2 cellular contexts compared by ENCODE assay signal in the genomic region with DNA sequence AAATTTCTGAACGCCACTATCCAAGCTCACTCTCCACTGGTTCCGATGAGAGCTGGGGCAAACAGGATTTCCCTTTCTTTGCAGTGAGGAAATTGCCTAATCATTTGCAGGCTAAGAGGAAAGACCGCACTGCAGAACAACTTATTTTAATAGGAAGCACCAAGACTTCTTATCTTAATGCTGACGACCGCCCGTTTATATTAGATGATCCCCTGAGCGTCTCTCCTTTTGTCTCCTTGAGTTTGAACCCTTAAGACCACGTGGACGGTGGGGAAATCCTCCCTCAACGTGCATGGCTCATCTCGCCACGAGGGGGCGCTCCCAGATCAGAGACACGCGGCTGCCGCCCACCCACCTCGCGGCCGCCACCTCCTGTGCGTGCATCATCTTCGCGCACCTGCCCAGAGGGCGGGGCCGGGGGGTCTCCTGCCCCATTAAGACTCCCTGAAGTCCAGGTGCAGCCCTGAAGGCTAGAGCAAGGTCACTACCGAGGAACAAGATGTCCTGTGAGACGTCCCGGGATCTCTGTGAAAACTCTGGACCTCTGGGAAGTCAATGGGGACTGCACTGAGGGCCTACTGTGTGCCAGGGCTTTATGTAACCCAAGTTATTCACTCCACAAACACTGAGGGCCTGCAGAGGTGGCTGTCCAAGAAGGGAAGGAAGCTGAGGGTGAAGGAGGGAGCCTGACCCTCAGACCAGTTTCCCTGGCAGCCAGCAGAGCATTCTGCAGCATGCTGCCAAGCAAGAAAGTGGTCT.
TF ChIP-seq lines count a peak whose summit lies in the region.

No MANE protein-coding gene starts in this region.

TF ChIP-seq in HEK293, 187 proteins besides CTCF, POLR2A, EP300 and RAD21 (continued from another document):
- TF ChIP-seq, protein P1, sequence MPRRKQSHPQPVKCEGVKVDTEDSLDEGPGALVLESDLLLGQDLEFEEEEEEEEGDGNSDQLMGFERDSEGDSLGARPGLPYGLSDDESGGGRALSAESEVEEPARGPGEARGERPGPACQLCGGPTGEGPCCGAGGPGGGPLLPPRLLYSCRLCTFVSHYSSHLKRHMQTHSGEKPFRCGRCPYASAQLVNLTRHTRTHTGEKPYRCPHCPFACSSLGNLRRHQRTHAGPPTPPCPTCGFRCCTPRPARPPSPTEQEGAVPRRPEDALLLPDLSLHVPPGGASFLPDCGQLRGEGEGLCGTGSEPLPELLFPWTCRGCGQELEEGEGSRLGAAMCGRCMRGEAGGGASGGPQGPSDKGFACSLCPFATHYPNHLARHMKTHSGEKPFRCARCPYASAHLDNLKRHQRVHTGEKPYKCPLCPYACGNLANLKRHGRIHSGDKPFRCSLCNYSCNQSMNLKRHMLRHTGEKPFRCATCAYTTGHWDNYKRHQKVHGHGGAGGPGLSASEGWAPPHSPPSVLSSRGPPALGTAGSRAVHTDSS (tag by site-specific recombination; IDR thresholded peaks at IDR 0.05) = 0 out of 2 replicates have a peak, but pooled peaks have one; percentile 4
- TF ChIP-seq, protein P2, sequence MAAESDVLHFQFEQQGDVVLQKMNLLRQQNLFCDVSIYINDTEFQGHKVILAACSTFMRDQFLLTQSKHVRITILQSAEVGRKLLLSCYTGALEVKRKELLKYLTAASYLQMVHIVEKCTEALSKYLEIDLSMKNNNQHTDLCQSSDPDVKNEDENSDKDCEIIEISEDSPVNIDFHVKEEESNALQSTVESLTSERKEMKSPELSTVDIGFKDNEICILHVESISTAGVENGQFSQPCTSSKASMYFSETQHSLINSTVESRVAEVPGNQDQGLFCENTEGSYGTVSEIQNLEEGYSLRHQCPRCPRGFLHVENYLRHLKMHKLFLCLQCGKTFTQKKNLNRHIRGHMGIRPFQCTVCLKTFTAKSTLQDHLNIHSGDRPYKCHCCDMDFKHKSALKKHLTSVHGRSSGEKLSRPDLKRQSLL (tag by site-specific recombination; IDR thresholded peaks at IDR 0.05) = no peak
- TF ChIP-seq GLIS2 (tag by site-specific recombination; IDR thresholded peaks at IDR 0.05) (peak; percentile 67), ZFP37 (tag by site-specific recombination; IDR thresholded peaks at IDR 0.05) (no peak), MEIS1 (CRISPR knock-in tag; IDR thresholded peaks at IDR 0.05; ENCODE audit: borderline replicate concordance) (no peak), ZNF391 (tag by site-specific recombination; IDR thresholded peaks at IDR 0.05; ENCODE audit: borderline replicate concordance, low read depth) (peak; percentile 47; the same call in 1 of the 2 replicates), ZNF707 (tag by site-specific recombination; IDR thresholded peaks at IDR 0.05) (no peak), MYNN (tag by site-specific recombination; IDR thresholded peaks at IDR 0.05; ENCODE audit: borderline replicate concordance) (no peak), BCL11B (tag by site-specific recombination; IDR thresholded peaks at IDR 0.05; ENCODE audit: low read depth) (no peak), PATZ1 (tag by site-specific recombination; IDR thresholded peaks at IDR 0.05) (no peak), ZNF654 (tag by site-specific recombination; IDR thresholded peaks at IDR 0.05; ENCODE audit: low read depth) (peak; percentile 92), ZNF132 (tag by site-specific recombination; IDR thresholded peaks at IDR 0.05; ENCODE audit: borderline replicate concordance) (no peak), PRDM1 (tag by site-specific recombination; IDR thresholded peaks at IDR 0.05) (peak; percentile 43; the same call in 1 of the 2 replicates)
TF ChIP-seq in HEK293: peak in this region for 21.

TF ChIP-seq in HepG2, 621 proteins besides CTCF, POLR2A, EP300 and RAD21 (continued from another document and continues in another):
- TF ChIP-seq, protein P3, sequence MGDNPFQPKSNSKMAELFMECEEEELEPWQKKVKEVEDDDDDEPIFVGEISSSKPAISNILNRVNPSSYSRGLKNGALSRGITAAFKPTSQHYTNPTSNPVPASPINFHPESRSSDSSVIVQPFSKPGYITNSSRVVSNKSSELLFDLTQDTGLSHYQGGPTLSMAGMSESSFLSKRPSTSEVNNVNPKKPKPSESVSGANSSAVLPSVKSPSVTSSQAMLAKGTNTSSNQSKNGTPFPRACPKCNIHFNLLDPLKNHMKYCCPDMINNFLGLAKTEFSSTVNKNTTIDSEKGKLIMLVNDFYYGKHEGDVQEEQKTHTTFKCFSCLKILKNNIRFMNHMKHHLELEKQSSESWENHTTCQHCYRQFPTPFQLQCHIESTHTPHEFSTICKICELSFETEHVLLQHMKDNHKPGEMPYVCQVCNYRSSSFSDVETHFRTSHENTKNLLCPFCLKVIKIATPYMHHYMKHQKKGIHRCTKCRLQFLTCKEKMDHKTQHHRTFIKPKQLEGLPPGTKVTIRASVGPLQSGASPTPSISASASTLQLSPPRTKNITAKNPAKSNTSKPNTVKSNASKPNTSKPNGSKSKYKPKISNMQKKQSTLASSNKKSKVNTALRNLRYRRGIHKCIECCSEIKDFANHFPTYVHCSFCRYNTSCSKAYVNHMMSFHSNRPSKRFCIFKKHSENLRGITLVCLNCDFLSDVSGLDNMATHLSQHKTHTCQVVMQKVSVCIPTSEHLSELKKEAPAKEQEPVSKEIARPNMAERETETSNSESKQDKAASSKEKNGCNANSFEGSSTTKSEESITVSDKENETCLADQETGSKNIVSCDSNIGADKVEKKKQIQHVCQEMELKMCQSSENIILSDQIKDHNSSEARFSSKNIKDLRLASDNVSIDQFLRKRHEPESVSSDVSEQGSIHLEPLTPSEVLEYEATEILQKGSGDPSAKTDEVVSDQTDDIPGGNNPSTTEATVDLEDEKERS (CRISPR knock-in tag; IDR thresholded peaks at IDR 0.05) = no peak
- TF ChIP-seq MZF1 (CRISPR knock-in tag; IDR thresholded peaks at IDR 0.05; ENCODE audit: borderline replicate concordance) (no peak), NFE2L2 (IDR thresholded peaks at IDR 0.05; ENCODE audit: low read length) (no peak), ARID4A (CRISPR knock-in tag; IDR thresholded peaks at IDR 0.05; ENCODE audit: borderline replicate concordance) (no peak; the same call in 1 of the 2 replicates), ZSCAN22 (CRISPR knock-in tag; IDR thresholded peaks at IDR 0.05) (no peak), MTA3 (CRISPR knock-in tag; IDR thresholded peaks at IDR 0.05) (no peak), MBNL3 (CRISPR knock-in tag; conservative IDR thresholded peaks at IDR 0.05) (no peak), HMGA1 (CRISPR knock-in tag; conservative IDR thresholded peaks at IDR 0.05) (no peak), ZBTB2 (CRISPR knock-in tag; IDR thresholded peaks at IDR 0.05; ENCODE audit: low read depth) (no peak), PHF8 (CRISPR knock-in tag; IDR thresholded peaks at IDR 0.05) (no peak; the same call in 1 of the 2 replicates), SMAD9 (CRISPR knock-in tag; IDR thresholded peaks at IDR 0.05) (no peak), SMAD1 (CRISPR knock-in tag; IDR thresholded peaks at IDR 0.05; ENCODE audit: borderline replicate concordance, low read depth) (peak; percentile 84; the same call in 1 of the 2 replicates), JUND (CRISPR knock-in tag; IDR thresholded peaks at IDR 0.05) (no peak), CBX2 (IDR thresholded peaks at IDR 0.05; ENCODE audit: low read depth, low read length) (no peak), CBX2 (CRISPR knock-in tag; IDR thresholded peaks at IDR 0.05; ENCODE audit: low read depth) (no peak), ZNF383 (CRISPR knock-in tag; IDR thresholded peaks at IDR 0.05; ENCODE audit: borderline replicate concordance) (no peak), TCF7L2 (IDR thresholded peaks at IDR 0.05; ENCODE audit: low read depth, low read length) (no peak), ZFAT (CRISPR knock-in tag; conservative IDR thresholded peaks at IDR 0.05) (no peak), SSRP1 (CRISPR knock-in tag; IDR thresholded peaks at IDR 0.05) (no peak), ZNF737 (CRISPR knock-in tag; IDR thresholded peaks at IDR 0.05; ENCODE audit: borderline replicate concordance) (no peak), ZNF274 (CRISPR knock-in tag; IDR thresholded peaks at IDR 0.05) (peak; percentile 51; the same call in 1 of the 2 replicates), KAT8 (CRISPR knock-in tag; IDR thresholded peaks at IDR 0.05) (no peak), NRL (CRISPR knock-in tag; IDR thresholded peaks at IDR 0.05; ENCODE audit: borderline replicate concordance) (peak; percentile 74; the same call in 1 of the 2 replicates), ZNF264 (CRISPR knock-in tag; IDR thresholded peaks at IDR 0.05) (no peak), ELF3 (CRISPR knock-in tag; IDR thresholded peaks at IDR 0.05) (peak; percentile 48; the same call in 1 of the 2 replicates), ZNF816 (CRISPR knock-in tag; IDR thresholded peaks at IDR 0.05; ENCODE audit: borderline replicate concordance) (no peak), NR2C2 (CRISPR knock-in tag; IDR thresholded peaks at IDR 0.05; ENCODE audit: borderline replicate concordance) (no peak), ZNF260 (CRISPR knock-in tag; IDR thresholded peaks at IDR 0.05; ENCODE audit: borderline replicate concordance, low read depth) (no peak), HIVEP1 (CRISPR knock-in tag; IDR thresholded peaks at IDR 0.05) (no peak), REL (CRISPR knock-in tag; conservative IDR thresholded peaks at IDR 0.05) (no peak), ZNF263 (CRISPR knock-in tag; IDR thresholded peaks at IDR 0.05) (no peak), NFYB (CRISPR knock-in tag; IDR thresholded peaks at IDR 0.05) (no peak), BRCA1 (CRISPR knock-in tag; IDR thresholded peaks at IDR 0.05) (no peak), ZXDC (CRISPR knock-in tag; IDR thresholded peaks at IDR 0.05) (no peak), MIER3 (CRISPR knock-in tag; IDR thresholded peaks at IDR 0.05; ENCODE audit: borderline replicate concordance) (peak; percentile 44; the same call in 1 of the 2 replicates), SP4 (CRISPR knock-in tag; IDR thresholded peaks at IDR 0.05) (no peak), KLF13 (CRISPR knock-in tag; IDR thresholded peaks at IDR 0.05) (peak; percentile 75; the same call in 1 of the 2 replicates), GZF1 (CRISPR knock-in tag; IDR thresholded peaks at IDR 0.05) (no peak)
- TF ChIP-seq, protein P4, sequence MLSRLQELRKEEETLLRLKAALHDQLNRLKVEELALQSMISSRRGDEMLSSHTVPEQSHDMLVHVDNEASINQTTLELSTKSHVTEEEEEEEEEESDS (CRISPR knock-in tag; IDR thresholded peaks at IDR 0.05; ENCODE audit: borderline replicate concordance) = no peak
- TF ChIP-seq, protein P5, sequence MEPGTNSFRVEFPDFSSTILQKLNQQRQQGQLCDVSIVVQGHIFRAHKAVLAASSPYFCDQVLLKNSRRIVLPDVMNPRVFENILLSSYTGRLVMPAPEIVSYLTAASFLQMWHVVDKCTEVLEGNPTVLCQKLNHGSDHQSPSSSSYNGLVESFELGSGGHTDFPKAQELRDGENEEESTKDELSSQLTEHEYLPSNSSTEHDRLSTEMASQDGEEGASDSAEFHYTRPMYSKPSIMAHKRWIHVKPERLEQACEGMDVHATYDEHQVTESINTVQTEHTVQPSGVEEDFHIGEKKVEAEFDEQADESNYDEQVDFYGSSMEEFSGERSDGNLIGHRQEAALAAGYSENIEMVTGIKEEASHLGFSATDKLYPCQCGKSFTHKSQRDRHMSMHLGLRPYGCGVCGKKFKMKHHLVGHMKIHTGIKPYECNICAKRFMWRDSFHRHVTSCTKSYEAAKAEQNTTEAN (CRISPR knock-in tag; conservative IDR thresholded peaks at IDR 0.05) = 0 out of 2 replicates have a peak, but pooled peaks have one; percentile 24
